In the genomic region with DNA sequence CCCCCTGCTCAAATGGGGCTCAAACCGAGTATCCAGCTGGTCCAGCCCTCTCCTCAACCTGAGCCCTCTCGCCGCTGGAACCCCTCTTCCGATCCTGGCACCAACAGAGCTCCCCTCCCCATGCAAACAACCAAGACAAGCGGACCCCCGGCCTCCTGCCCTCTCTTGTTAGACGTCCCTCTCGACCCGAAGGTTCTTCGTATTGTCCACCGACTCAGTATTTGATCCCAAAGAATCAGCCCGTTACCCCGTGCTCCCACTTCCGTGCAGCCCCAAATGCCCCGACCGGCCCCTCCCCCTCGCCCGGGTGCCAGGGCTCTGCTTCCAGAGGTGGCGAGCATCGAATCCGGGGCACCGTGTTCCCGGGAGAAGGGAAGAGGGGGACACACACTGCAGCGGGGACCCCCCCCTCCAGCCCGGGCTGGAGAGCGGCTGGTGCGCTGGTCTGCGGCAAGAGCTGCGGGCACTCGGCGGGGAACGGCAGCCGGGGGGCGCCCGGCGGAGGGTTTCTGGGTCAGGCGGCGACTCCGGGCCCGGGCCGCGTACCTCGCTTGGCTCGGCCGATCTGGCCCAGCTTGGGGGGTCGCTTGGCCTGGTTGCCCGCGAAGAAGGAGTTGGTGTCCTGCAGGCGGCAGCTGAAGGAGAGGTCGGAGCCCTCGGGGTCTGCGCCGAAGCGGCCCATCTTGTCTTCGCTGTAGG, we compare ENCODE assay signal across 8 cellular contexts. TPM values are rescaled to one million over a fixed set of nuclear protein-coding genes. Genes with fewer than 3 reads are reported as not detected.
DNase-seq lines count a peak whose midpoint lies in the region; ATAC-seq and TF ChIP-seq lines count a peak whose summit lies in the region.

No MANE protein-coding gene starts in this region.

- no peaks in the 10 kb centered on the region for H3K9me2 ChIP-seq in PC-9 (ENCODE audit: insufficient read depth)

- H3K9me3 Mint-ChIP-seq in effector memory CD8-positive, alpha-beta T cell, result no peaks in the 10 kb centered on the region

- no peaks in the 10 kb centered on the region for H3K9me3 ChIP-seq in PC-9 (ENCODE audit: insufficient read depth, low read depth)

- peak overlapping the region; percentile 83 for H2AFZ ChIP-seq in PC-9

- no peak for ATAC-seq in effector memory CD8-positive, alpha-beta T cell (replicated peaks)
- ATAC-seq in GM18868 (IDR thresholded peaks at IDR 0.05; ENCODE audit: unreplicated experiment), result no peak

- H3K4me1 ChIP-seq in PC-9 (replicated peaks; ENCODE audit: insufficient read depth) (peaks cover 15% of the 10 kb centered on the region; the same call in 1 of the 2 replicates), rectal smooth muscle tissue (ENCODE audit: control insufficient read depth, insufficient read depth, low read length) (no peaks in the 10 kb centered on the region)

- no peak overlapping the region for H3K27ac ChIP-seq in PC-9
- no peak overlapping the region for H3K27ac ChIP-seq in rectal smooth muscle tissue (ENCODE audit: low read depth, low read length)

- H3K9ac ChIP-seq in rectal smooth muscle tissue (ENCODE audit: low read length), result no peak overlapping the region

- H3K4me1 Mint-ChIP-seq in effector memory CD8-positive, alpha-beta T cell (ENCODE audit: low read depth in 2 of 2), result peaks cover 20% of the 10 kb centered on the region in 2 donors

- H3K27me3 Mint-ChIP-seq in effector memory CD8-positive, alpha-beta T cell, result no peaks in the 10 kb centered on the region

- H3K79me2 ChIP-seq in PC-9 (ENCODE audit: low read depth), result peaks cover 7% of the 10 kb centered on the region; the same call in 1 of the 2 replicates

- peaks cover 36% of the 10 kb centered on the region; the same call in 1 of the 2 replicates for H3F3A ChIP-seq in PC-9 (ENCODE audit: insufficient read depth, low read depth)

- H3K36me3 Mint-ChIP-seq in effector memory CD8-positive, alpha-beta T cell (ENCODE audit: insufficient read depth), result peaks cover 12% of the 10 kb centered on the region

- H3K36me3 ChIP-seq in PC-9 (ENCODE audit: low read depth) (no peaks in the 10 kb centered on the region), rectal smooth muscle tissue (ENCODE audit: control insufficient read depth, insufficient read depth, low read length) (no peaks in the 10 kb centered on the region)

- POLR2A ChIA-PET in PC-9 (lab: Charles Lee; ENCODE audit: unreplicated experiment), result interaction anchor here (0.7 kb wide), 1 partner anchor 119 kb away, joined by 23 read pairs; a partner anchor contains a TSS

- H3K4me3 ChIP-seq in PC-9 (peak overlapping the region; percentile 93), rectal smooth muscle tissue (ENCODE audit: low read length) (peak overlapping the region; percentile 44)

- intact Hi-C loops in PC-9 (cut with micrococcal nuclease; ENCODE audit: unreplicated experiment), result loop anchor here (1.0 to 2.0 kb wide), 2 partner anchors 11 to 38 kb away; a partner anchor contains a TSS

- TSS peak; percentile 58 for BruUV-seq in PC-9 (replicated peaks; lab: Mats Ljungman, UMichigan)

- H3K27me3 ChIP-seq in PC-9 (ENCODE audit: insufficient read depth, low read depth) (no peaks in the 10 kb centered on the region), rectal smooth muscle tissue (ENCODE audit: control insufficient read depth, insufficient read depth, low read length) (peaks cover 39% of the 10 kb centered on the region)

- H3K27ac Mint-ChIP-seq in effector memory CD8-positive, alpha-beta T cell, result peak overlapping the region in 1 of 2 donors; percentile 51

- TF ChIP-seq CTCF in PC-9 (conservative IDR thresholded peaks at IDR 0.05), result no peak

- no peaks in the 10 kb centered on the region for H4K20me1 ChIP-seq in PC-9 (ENCODE audit: insufficient read depth)

- H3K4me2 ChIP-seq in PC-9, result peak overlapping the region; percentile 97

- peak overlapping the region; percentile 75 for H3K4me3 Mint-ChIP-seq in effector memory CD8-positive, alpha-beta T cell

- DNase-seq in NCI-H1417 (lab: John Stamatoyannopoulos, UW) (peak; percentile 8 to 83 (median 80)), NCI-H1417 treated with DMSO at 0.1 percent for 48 hours (lab: John Stamatoyannopoulos, UW) (no peak), PC-9 (peak in 1 of 2 experiments; percentile 9), cerebellar cortex (ENCODE audit: low spot score) (no peak)
- peak in 1 of 3 experiments; percentile 16 for DNase-seq in effector memory CD8-positive, alpha-beta T cell
- no peak for DNase-seq in effector CD4-positive, alpha-beta T cell

- CTCF ChIA-PET in PC-9 (lab: Charles Lee), result interaction anchor here (0.6 to 1.0 kb wide), 6 partner anchors 11 to 167 kb away, joined by 5 to 14 read pairs (median 8); a partner anchor contains a TSS

RNA-seq across cellular contexts. Expression of a gene that starts 0.6 kb away (rescaled TPM):
- total RNA-seq in PC-9 (2021), result 2.2 and 2.6 TPM in 2 replicates

RNA-seq across cellular contexts. Expression of a gene that starts 11.2 kb away (rescaled TPM):
- 11.7 and 12.1 TPM in 2 replicates for total RNA-seq in PC-9 (2021)

RNA-seq across cellular contexts. Expression of a gene that starts 12.0 kb away (rescaled TPM):
- 81.1 and 95.1 TPM in 2 replicates for total RNA-seq in PC-9 (2021)

RNA-seq across cellular contexts. Expression of a gene that starts 15.1 kb away (rescaled TPM):
- not detected in 2 replicates for total RNA-seq in PC-9 (2021)

RNA-seq across cellular contexts. Expression of a gene that starts 31.3 kb away (rescaled TPM):
- total RNA-seq in PC-9 (2021), result 0.53 and 0.76 TPM in 2 replicates

Comparison
In these comparisons a context has a peak if more than half of its experiments do, and no peak if none do; other contexts are left out.
1. DNase-seq: peak in NCI-H1417 (3 of 3); none in NCI-H1417 treated with DMSO at 0.1 percent for 48 hours (single experiment), cerebellar cortex (single experiment) and effector CD4-positive, alpha-beta T cell (single experiment).